ENCODE assay signal across 10 cellular contexts in genomic region chr10:71268751-71269150, GRCh38. TPM values are rescaled to one million over a fixed set of nuclear protein-coding genes. Genes with fewer than 3 reads are reported as not detected.
DNase-seq lines count a peak whose midpoint lies in the region; ATAC-seq and TF ChIP-seq lines count a peak whose summit lies in the region.
"Had no signal": no experiment of that assay in that cellular context is flagged by ENCODE, and none has a peak within 500 bp of the region (broad histone marks: within the 10 kb centered on the region; RNA-seq: fewer than 3 reads in every experiment).

No MANE protein-coding gene starts in this region.

- peak overlapping the region; percentile 87 for H3K27ac ChIP-seq in A673 (ENCODE audit: low read depth, low read length, poor library complexity, severe bottlenecking)
- H3K27ac ChIP-seq in Panc1 (ENCODE audit: low read length): no peak overlapping the region

- TF ChIP-seq CTCF in A673 (conservative IDR thresholded peaks at IDR 0.05; ENCODE audit: low read depth, low read length) (no peak), Panc1 (IDR thresholded peaks at IDR 0.05) (peak; percentile 34; the same call in 1 of the 2 replicates), mesothelial cell of epicardium (IDR thresholded peaks at IDR 0.05; ENCODE audit: unreplicated experiment) (peak; percentile 10)

- no peak for ATAC-seq in Panc1
- ATAC-seq in HG02642 (IDR thresholded peaks at IDR 0.05; ENCODE audit: poor library complexity, unreplicated experiment): no peak

- H3K27ac Mint-ChIP-seq in mesothelial cell of epicardium: peak overlapping the region; percentile 78

- no peaks in the 10 kb centered on the region for H3K27me3 ChIP-seq in A673 (replicated peaks; ENCODE audit: insufficient read depth, low read depth, low read length, poor library complexity)
- H3K27me3 ChIP-seq in Panc1 (ENCODE audit: control insufficient read depth, insufficient read depth, low read length): no peaks in the 10 kb centered on the region

- DNase-seq in A673 (ENCODE audit: low spot score) (no peak), Panc1 (ENCODE audit: low read depth, low spot score) (no peak), fibroblast of gingiva (ENCODE audit: low read depth) (peak; percentile 24), mesothelial cell of epicardium (ENCODE audit: low spot score in 2 of 2, unreplicated experiment in 2 of 2) (no peak), NCI-H1694 (lab: John Stamatoyannopoulos, UW) (no peak), NCI-H2029 (lab: John Stamatoyannopoulos, UW) (no peak), HEK293T (ENCODE audit: extremely low spot score) (no peak)
- DNase-seq: activated CD4-positive, CD25-positive, alpha-beta regulatory T cell treated with anti-CD3 and anti-CD28 coated beads, Interleukin-2, amount 50 U/mL, for 72 hours had no signal

- H3K9me3 Mint-ChIP-seq in mesothelial cell of epicardium: no peaks in the 10 kb centered on the region

- CTCF ChIA-PET in A673 (lab: Charles Lee) (no interaction called here), Panc1 (lab: Charles Lee) (interaction anchor here (1.0 kb wide), 1 partner anchor 364 kb away, joined by 3 read pairs; no protein-coding TSS in a partner anchor), HEK293T (lab: Yijun Ruan, JAX) (no interaction called here)

- H3K4me3 ChIP-seq in A673 (ENCODE audit: low read depth, low read length, poor library complexity, severe bottlenecking) (no peak overlapping the region), Panc1 (ENCODE audit: low read depth in 2 of 2, low read length in 2 of 2) (no peak overlapping the region)
- H3K4me3 ChIP-seq: thoracic aorta had no signal

- H3K27me3 Mint-ChIP-seq in mesothelial cell of epicardium (ENCODE audit: low read depth): no peaks in the 10 kb centered on the region

- no peaks in the 10 kb centered on the region for H3K9me3 ChIP-seq in A673 (ENCODE audit: low read depth, low read length, poor library complexity, severe bottlenecking)
- no peaks in the 10 kb centered on the region for H3K9me3 ChIP-seq in Panc1 (ENCODE audit: control insufficient read depth, insufficient read depth, low read depth, low read length)
- H3K9me3 ChIP-seq: thoracic aorta had no signal

- intact Hi-C loops in A673 (cut with micrococcal nuclease; ENCODE audit: unreplicated experiment): loop anchor here (5.0 kb wide), 1 partner anchor 51 kb away; no protein-coding TSS in a partner anchor
- intact Hi-C loops in Panc1 (cut with micrococcal nuclease; ENCODE audit: unreplicated experiment): loop anchor here (5.0 kb wide), 1 partner anchor 366 kb away; no protein-coding TSS in a partner anchor

- POLR2A ChIA-PET in A673 (lab: Charles Lee; ENCODE audit: low non-redundant PET): no interaction called here
- POLR2A ChIA-PET in Panc1 (lab: Charles Lee): no interaction called here
- POLR2A ChIA-PET in HEK293T (lab: Yijun Ruan, JAX): interaction anchor here (1.5 kb wide), 1 partner anchor 33 kb away, joined by 5 read pairs; no protein-coding TSS in a partner anchor

- in situ Hi-C loops in Panc1 (cut with HindIII; ENCODE audit: low pct_unique_long_range_greater_than_20kb, low sequenced_read_pairs): no loop called here

- peaks cover 55% of the 10 kb centered on the region for H3K4me1 Mint-ChIP-seq in mesothelial cell of epicardium

- no peaks in the 10 kb centered on the region for H3K36me3 Mint-ChIP-seq in mesothelial cell of epicardium

- no peak overlapping the region for H3K4me3 Mint-ChIP-seq in mesothelial cell of epicardium

- BruUV-seq in A673 (replicated peaks; lab: Mats Ljungman, UMichigan) (no TSS peak), Panc1 (replicated peaks; lab: Mats Ljungman, UMichigan) (no TSS peak)

- H3K36me3 ChIP-seq in A673 (ENCODE audit: insufficient read depth, low read length, poor library complexity, severe bottlenecking) (no peaks in the 10 kb centered on the region), Panc1 (ENCODE audit: control insufficient read depth, insufficient read depth, low read length) (no peaks in the 10 kb centered on the region)
- H3K36me3 ChIP-seq: thoracic aorta had no signal

- H3K4me1 ChIP-seq in A673 (ENCODE audit: insufficient read depth, low read length, poor library complexity, severe bottlenecking): peaks cover 64% of the 10 kb centered on the region
- peaks cover 9% of the 10 kb centered on the region for H3K4me1 ChIP-seq in Panc1 (ENCODE audit: control insufficient read depth, insufficient read depth, low read length)

TF ChIP-seq in HEK293T, 16 proteins besides CTCF, POLR2A, EP300 and RAD21:
- TF ChIP-seq FOXK2 (IDR thresholded peaks at IDR 0.05) (no peak), ARNT (IDR thresholded peaks at IDR 0.05) (no peak), L3MBTL2 (conservative IDR thresholded peaks at IDR 0.05) (no peak), HDGF (IDR thresholded peaks at IDR 0.05; ENCODE audit: borderline replicate concordance) (no peak), PKNOX1 (IDR thresholded peaks at IDR 0.05) (no peak), LEF1 (IDR thresholded peaks at IDR 0.05; ENCODE audit: borderline replicate concordance) (no peak), FOXA1 (IDR thresholded peaks at IDR 0.05) (no peak), CTBP1 (IDR thresholded peaks at IDR 0.05; ENCODE audit: borderline replicate concordance) (no peak), SUZ12 (IDR thresholded peaks at IDR 0.05) (no peak), FOXM1 (IDR thresholded peaks at IDR 0.05; ENCODE audit: borderline replicate concordance) (no peak), NFRKB (IDR thresholded peaks at IDR 0.05) (no peak), BHLHE40 (IDR thresholded peaks at IDR 0.05; ENCODE audit: borderline replicate concordance) (no peak), ZNF384 (IDR thresholded peaks at IDR 0.05) (no peak), TARDBP (IDR thresholded peaks at IDR 0.05) (no peak), ELF4 (IDR thresholded peaks at IDR 0.05) (no peak), SP1 (IDR thresholded peaks at IDR 0.05) (no peak)

RNA-seq across cellular contexts. Expression of gene SLC29A3, which starts 50.3 kb away (rescaled TPM):
- total RNA-seq in A673 (2021): 6.1 and 6.6 TPM in 2 replicates
- total RNA-seq in Panc1 (2021; ENCODE audit: unreplicated experiment): 7.6 TPM
- polyA plus RNA-seq in Panc1 (2012; ENCODE audit: insufficient read length): 7.1 TPM
- total RNA-seq in mesothelial cell of epicardium: 10.8 to 11.4 TPM (median 11.0 TPM) in 3 replicates

RNA-seq across cellular contexts. Expression of gene UNC5B, which starts 56.4 kb away (rescaled TPM):
- 8.2 and 9.9 TPM in 2 replicates for total RNA-seq in A673 (2021)
- total RNA-seq in Panc1 (2021; ENCODE audit: unreplicated experiment): 1.1 TPM
- 0.68 TPM for polyA plus RNA-seq in Panc1 (2012; ENCODE audit: insufficient read length)
- 84.8 to 91.5 TPM (median 85.7 TPM) in 3 replicates for total RNA-seq in mesothelial cell of epicardium
